In the genomic region with DNA sequence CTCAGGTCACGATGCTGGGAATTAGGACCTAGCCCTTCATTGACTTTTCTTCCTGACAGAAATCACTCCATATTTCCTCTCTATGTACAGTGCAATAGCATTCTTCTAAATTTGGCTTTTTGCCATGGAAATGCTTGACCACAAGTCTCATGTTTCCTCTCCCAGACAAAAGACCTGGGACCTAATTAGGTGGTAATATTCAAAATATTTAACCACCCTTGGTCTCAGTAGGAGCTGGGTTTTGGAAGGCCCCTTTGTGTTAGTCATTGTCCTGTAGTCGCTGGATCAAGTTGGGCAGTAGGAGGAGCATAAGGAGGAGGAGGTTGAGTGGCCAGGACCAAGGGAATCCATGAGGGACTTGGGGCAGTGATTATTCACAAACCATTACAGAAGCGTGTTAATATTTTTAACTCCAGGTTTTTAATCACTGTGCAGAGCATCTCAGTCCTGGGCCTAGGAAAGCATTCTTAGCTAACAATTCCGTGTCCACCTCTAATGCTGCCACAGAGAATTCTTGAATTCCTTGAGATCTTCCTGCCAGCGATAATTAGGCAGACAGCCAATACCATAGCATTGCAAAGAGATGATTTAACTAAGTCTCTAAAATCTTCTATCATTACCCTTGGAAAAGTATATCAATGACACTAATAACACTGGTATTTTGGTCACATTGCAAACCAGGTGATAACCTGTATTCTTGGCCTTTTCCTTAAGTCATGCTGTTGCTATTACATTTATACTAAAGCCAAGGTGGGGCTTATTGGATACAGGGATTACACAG, we compare ENCODE assay signal across 17 cellular contexts. TPM values are rescaled to one million over a fixed set of nuclear protein-coding genes. Genes with fewer than 3 reads are reported as not detected.
DNase-seq lines count a peak whose midpoint lies in the region; ATAC-seq, FAIRE-seq and TF ChIP-seq lines count a peak whose summit lies in the region.
"Had no signal": no experiment of that assay in that cellular context is flagged by ENCODE, and none has a peak within 500 bp of the region (broad histone marks: within the 10 kb centered on the region; RNA-seq: fewer than 3 reads in every experiment).

No MANE protein-coding gene starts in this region.

- H3K4me1 Mint-ChIP-seq in astrocyte (ENCODE audit: low read depth, unreplicated experiment): peaks cover 6% of the 10 kb centered on the region
- H3K4me1 Mint-ChIP-seq: activated naive CD4-positive, alpha-beta T cell treated with anti-CD3 and anti-CD28 coated beads, Interleukin-2, amount 10 ng/mL, durations not matched to agents 7 days and 5 days had no signal

- peak overlapping the region; percentile 81 for H3K27ac Mint-ChIP-seq in astrocyte (ENCODE audit: unreplicated experiment)
- H3K27ac Mint-ChIP-seq: activated naive CD4-positive, alpha-beta T cell treated with anti-CD3 and anti-CD28 coated beads, Interleukin-2, amount 10 ng/mL, durations not matched to agents 7 days and 5 days; HFFc6 had no signal

- no peak overlapping the region for H3K4me3 ChIP-seq in left ventricle myocardium inferior
- no peak overlapping the region for H3K4me3 ChIP-seq in astrocyte (ENCODE audit: insufficient read depth, low read depth, low read length)
- no peak overlapping the region for H3K4me3 ChIP-seq in H7 (ENCODE audit: insufficient read depth, low read depth, low read length)
- H3K4me3 ChIP-seq: cardiac muscle cell, GM12878, hepatocyte had no signal

- H3K27me3 Mint-ChIP-seq in astrocyte (ENCODE audit: low read depth, unreplicated experiment): peaks cover 2% of the 10 kb centered on the region
- H3K27me3 Mint-ChIP-seq: activated naive CD4-positive, alpha-beta T cell treated with anti-CD3 and anti-CD28 coated beads, Interleukin-2, amount 10 ng/mL, durations not matched to agents 7 days and 5 days had no signal

- H3K36me3 Mint-ChIP-seq in astrocyte (ENCODE audit: low read depth, unreplicated experiment): no peaks in the 10 kb centered on the region
- H3K36me3 Mint-ChIP-seq: activated naive CD4-positive, alpha-beta T cell treated with anti-CD3 and anti-CD28 coated beads, Interleukin-2, amount 10 ng/mL, durations not matched to agents 7 days and 5 days had no signal

- H2AFZ ChIP-seq in astrocyte (ENCODE audit: low read depth, low read length): no peak overlapping the region
- H2AFZ ChIP-seq: hepatocyte had no signal

- H3K36me3 ChIP-seq in left ventricle myocardium inferior (no peaks in the 10 kb centered on the region), astrocyte (ENCODE audit: insufficient read depth, low read length) (no peaks in the 10 kb centered on the region), H7 (replicated peaks; ENCODE audit: control insufficient read depth, insufficient read depth, low read length) (no peaks in the 10 kb centered on the region)
- H3K36me3 ChIP-seq: cardiac muscle cell had no signal

- peak overlapping the region; percentile 33 for H3K27ac ChIP-seq in left ventricle myocardium inferior (replicated peaks)
- H3K27ac ChIP-seq in astrocyte (ENCODE audit: low read depth, low read length): no peak overlapping the region
- H3K27ac ChIP-seq: cardiac muscle cell, hepatocyte had no signal

- peak overlapping the region; percentile 7 for H3K4me2 ChIP-seq in astrocyte (ENCODE audit: low read length)
- H3K4me2 ChIP-seq: hepatocyte had no signal

- no peak overlapping the region for H3K4me3 Mint-ChIP-seq in astrocyte (ENCODE audit: unreplicated experiment)
- H3K4me3 Mint-ChIP-seq: activated naive CD4-positive, alpha-beta T cell treated with anti-CD3 and anti-CD28 coated beads, Interleukin-2, amount 10 ng/mL, durations not matched to agents 7 days and 5 days; HFFc6 had no signal

- intact Hi-C loops in left ventricle myocardium inferior (cut with micrococcal nuclease): no loop called here
- intact Hi-C loops in Right ventricle myocardium superior (cut with DNase I): no loop called here

- H3K27me3 ChIP-seq in left ventricle myocardium inferior (ENCODE audit: low read depth) (no peaks in the 10 kb centered on the region), astrocyte (ENCODE audit: insufficient read depth, low read length) (no peaks in the 10 kb centered on the region), H7 (ENCODE audit: control insufficient read depth, insufficient read depth, low read length) (no peaks in the 10 kb centered on the region)
- H3K27me3 ChIP-seq: cardiac muscle cell, hepatocyte had no signal

- no peaks in the 10 kb centered on the region for H3K9me3 Mint-ChIP-seq in astrocyte (ENCODE audit: unreplicated experiment)
- H3K9me3 Mint-ChIP-seq: activated naive CD4-positive, alpha-beta T cell treated with anti-CD3 and anti-CD28 coated beads, Interleukin-2, amount 10 ng/mL, durations not matched to agents 7 days and 5 days had no signal

- peak; percentile 93 for FAIRE-seq in astrocyte (lab: Jason Lieb, UNC)
- FAIRE-seq: GM12878 had no signal

- H3K79me2 ChIP-seq in astrocyte (ENCODE audit: insufficient read depth, low read length): no peaks in the 10 kb centered on the region
- H3K79me2 ChIP-seq: hepatocyte had no signal

- no peak for ATAC-seq in Right ventricle myocardium superior (ENCODE audit: poor library complexity)
- ATAC-seq in omental fat pad (ENCODE audit: low FRiP score): no peak
- ATAC-seq: GM12878, sciatic nerve had no signal

- H3K4me1 ChIP-seq in left ventricle myocardium inferior (no peaks in the 10 kb centered on the region), astrocyte (ENCODE audit: insufficient read depth, low read length) (peaks cover 3% of the 10 kb centered on the region)

- H4K20me1 ChIP-seq in astrocyte (ENCODE audit: insufficient read depth, low read length): no peaks in the 10 kb centered on the region

- H3K9ac ChIP-seq in astrocyte (ENCODE audit: low read length): no peak overlapping the region

- no peaks in the 10 kb centered on the region for H3K9me3 ChIP-seq in left ventricle myocardium inferior (replicated peaks)
- no peaks in the 10 kb centered on the region for H3K9me3 ChIP-seq in astrocyte (ENCODE audit: insufficient read depth, low read depth, low read length)

- TF ChIP-seq CTCF in left ventricle myocardium inferior (IDR thresholded peaks at IDR 0.05; ENCODE audit: borderline replicate concordance) (no peak), astrocyte (IDR thresholded peaks at IDR 0.05; ENCODE audit: insufficient read depth, low read depth, low read length) (no peak), omental fat pad (IDR thresholded peaks at IDR 0.05) (no peak)

- DNase-seq in left ventricle myocardium inferior (no peak), Right ventricle myocardium superior (no peak), astrocyte (ENCODE audit: low read depth) (peak; percentile 78), glomerular endothelial cell (ENCODE audit: extremely low read depth, low read depth, low spot score) (peak; percentile 72), H7 (no peak), omental fat pad (ENCODE audit: low spot score) (no peak)
- DNase-seq in activated effector memory CD4-positive, alpha-beta T cell treated with Interleukin-2 at 50 U/mL for 16 hours: no peak
- DNase-seq in activated CD4-positive, alpha-beta T cell treated with anti-CD3 and anti-CD28 coated beads, Interleukin-2, amount 50 U/mL, for 48 hours: no peak
- DNase-seq: activated naive CD4-positive, alpha-beta T cell treated with anti-CD3 and anti-CD28 coated beads, Interleukin-2, amount 10 ng/mL, durations not matched to agents 7 days and 5 days; HFFc6; NCI-H187 treated with DMSO at 0.1 percent for 48 hours; NCI-H526; stimulated activated CD4-positive, alpha-beta T cell treated with anti-CD3 and anti-CD28 coated beads, Interleukin-2, amount 100 ng/mL, for 48 hours had no signal

RNA-seq across cellular contexts. Expression of gene SHROOM4, which starts 25.0 kb away (rescaled TPM):
- total RNA-seq in left ventricle myocardium inferior (10.5 TPM), Right ventricle myocardium superior (9.4 TPM), astrocyte (7.0 and 7.6 TPM in 2 replicates), glomerular endothelial cell (39.6 and 48.9 TPM in 2 replicates), omental fat pad (10 to 100 TPM in 3 of 4 donors, 1 to 10 TPM in 1; 6.3 to 54.7 (median 35.4) TPM)
- 9.7 and 10.2 TPM in 2 replicates for total RNA-seq in H7 (2014; rRNA removed; shearing (Covaris generic))
- total RNA-seq: HFFc6 had no signal

Comparison
In these comparisons a context has a peak if more than half of its experiments do, and no peak if none do; other contexts are left out.
1. DNase-seq: peak in astrocyte (single experiment) and glomerular endothelial cell (single experiment); none in left ventricle myocardium inferior (single experiment), Right ventricle myocardium superior (single experiment), activated effector memory CD4-positive, alpha-beta T cell treated with Interleukin-2 at 50 U/mL for 16 hours (single experiment), H7 (single experiment), activated CD4-positive, alpha-beta T cell treated with anti-CD3 and anti-CD28 coated beads, Interleukin-2, amount 50 U/mL, for 48 hours (0 of 2) and omental fat pad (single experiment).